Comparison of ENCODE assay signal across 12 cellular contexts in genomic region chr4:37008199-37008598, GRCh38.
DNase-seq lines count a peak whose midpoint lies in the region; ATAC-seq, FAIRE-seq and TF ChIP-seq lines count a peak whose summit lies in the region.
"Had no signal": no experiment of that assay in that cellular context is flagged by ENCODE, and none has a peak within 500 bp of the region (broad histone marks: within the 10 kb centered on the region; RNA-seq: fewer than 3 reads in every experiment).

No MANE protein-coding gene starts in this region.

- POLR2A ChIA-PET in HEK293T (lab: Yijun Ruan, JAX) = no interaction called here

- FAIRE-seq in pancreas (lab: Jason Lieb, UNC) = no peak

- ATAC-seq in body of pancreas = peak; percentile 95
- peak; percentile 80 to 95 (median 88) for ATAC-seq in pancreas
- ATAC-seq in HG03460 (IDR thresholded peaks at IDR 0.05; ENCODE audit: unreplicated experiment) = no peak
- ATAC-seq in GM21528 (IDR thresholded peaks at IDR 0.05; ENCODE audit: low FRiP score, unreplicated experiment) = no peak
- ATAC-seq in HG03378 (IDR thresholded peaks at IDR 0.05; ENCODE audit: unreplicated experiment) = no peak
- ATAC-seq: activated CD8-positive, alpha-beta T cell treated with anti-CD3 and anti-CD28 coated beads, Interleukin-2, amount 10 ng/mL, durations not matched to agents 7 days and 5 days; CD8-positive, alpha-beta T cell had no signal

- H3K36me3 ChIP-seq in body of pancreas (replicated peaks in 1 of 2; ENCODE audit: insufficient read depth in 1 of 2, low read depth in 2 of 2) (no peaks in the 10 kb centered on the region), pancreas (no peaks in the 10 kb centered on the region)
- H3K36me3 ChIP-seq: vagina had no signal

- TF ChIP-seq CTCF in body of pancreas (IDR thresholded peaks at IDR 0.05) = no peak
- TF ChIP-seq CTCF in pancreas (IDR thresholded peaks at IDR 0.05) = no peak

- H3K27me3 ChIP-seq in body of pancreas (no peaks in the 10 kb centered on the region), pancreas (no peaks in the 10 kb centered on the region)
- H3K27me3 ChIP-seq: vagina had no signal

- DNase-seq in HPDE6-E6E7 (ENCODE audit: extremely low spot score) (peak; percentile 38), NCI-H460 (ENCODE audit: extremely low read depth, low read depth) (peak; percentile 67), body of pancreas (peak; percentile 46 to 78 (median 62)), pancreas (peak in 4 of 6 donors; percentile 23 to 58 (median 52)), HEK293T (ENCODE audit: extremely low spot score) (no peak)
- DNase-seq: activated CD8-positive, alpha-beta T cell treated with anti-CD3 and anti-CD28 coated beads, Interleukin-2, amount 10 ng/mL, durations not matched to agents 7 days and 5 days; activated naive CD8-positive, alpha-beta T cell treated with anti-CD3 and anti-CD28 coated beads, Interleukin-2, amount 10 ng/mL, durations not matched to agents 7 days and 5 days; CD8-positive, alpha-beta T cell had no signal

- H3K27ac ChIP-seq in body of pancreas (peak overlapping the region in 1 of 4 donors; percentile 49), pancreas (no peak overlapping the region)
- H3K27ac ChIP-seq: vagina had no signal

- no peak for TF ChIP-seq POLR2A in body of pancreas (IDR thresholded peaks at IDR 0.05)

- CTCF ChIA-PET in HEK293T (lab: Yijun Ruan, JAX) = interaction anchor here (0.8 kb wide), 1 partner anchor 60 kb away, joined by 3 read pairs; no protein-coding TSS in a partner anchor

- H3K4me1 ChIP-seq in body of pancreas = peaks cover 5% of the 10 kb centered on the region
- no peaks in the 10 kb centered on the region for H3K4me1 ChIP-seq in pancreas
- H3K4me1 ChIP-seq: vagina had no signal

- H3K9me3 ChIP-seq in body of pancreas (no peaks in the 10 kb centered on the region), pancreas (no peaks in the 10 kb centered on the region)
- H3K9me3 ChIP-seq: vagina had no signal

- intact Hi-C loops in body of pancreas (cut with DNase I) = no loop called here
- intact Hi-C loops in pancreas (cut with DNase I) = no loop called here

- 10 to 17% methylated on average over 2 of the region's 2 CpGs for WGBS in body of pancreas, 2 donors
- WGBS in pancreas, 2 donors = 7 to 21% methylated on average over 2 of the region's 2 CpGs

- H3K4me3 ChIP-seq in body of pancreas (no peak overlapping the region), pancreas (no peak overlapping the region)
- H3K4me3 ChIP-seq: vagina had no signal

TF ChIP-seq in HEK293T, 16 proteins besides CTCF, POLR2A, EP300 and RAD21:
- TF ChIP-seq ZNF384 (IDR thresholded peaks at IDR 0.05) (no peak), ARNT (IDR thresholded peaks at IDR 0.05) (no peak)

Comparison
In these comparisons a context has a peak if more than half of its experiments do, and no peak if none do; other contexts are left out.
1. ATAC-seq: peak in body of pancreas (single experiment) and pancreas (4 of 4); none in HG03460 (single experiment), GM21528 (single experiment) and HG03378 (single experiment).